In genomic region chr2:229346801-229347540, GRCh38 we compare ENCODE assay signal across 16 cellular contexts.
A peak's percentile ranks its signal among the peaks of the same experiment; 100 is the strongest.
DNase-seq lines count a peak whose midpoint lies in the region; ATAC-seq, FAIRE-seq and TF ChIP-seq lines count a peak whose summit lies in the region.
"Had no signal": no experiment of that assay in that cellular context is flagged by ENCODE, and none has a peak within 500 bp of the region (broad histone marks: within the 10 kb centered on the region; RNA-seq: fewer than 3 reads in every experiment).

No MANE protein-coding gene starts in this region.

- H3K4me3 ChIP-seq in A549 (no peak overlapping the region), HAP-1 (no peak overlapping the region), brain microvascular endothelial cell (ENCODE audit: low read depth, low read length) (no peak overlapping the region)
- H3K4me3 ChIP-seq: GM12878, GM23248 had no signal

- in situ Hi-C loops in Caki2 (cut with HindIII; ENCODE audit: low pct_unique_long_range_greater_than_20kb, low sequenced_read_pairs) (no loop called here), HAP-1 (cut with MboI; ENCODE audit: low sequenced_read_pairs) (no loop called here), brain microvascular endothelial cell (cut with HindIII; ENCODE audit: low pct_ligation_motif_present, low sequenced_read_pairs) (no loop called here)

- H3K27ac ChIP-seq in A549 (no peak overlapping the region; a peak in 1 of 6 replicates), brain microvascular endothelial cell (no peak overlapping the region)
- H3K27ac ChIP-seq: GM23248 had no signal

- H3K4me1 ChIP-seq in A549 (peaks cover 11% of the 10 kb centered on the region), HAP-1 (no peaks in the 10 kb centered on the region)
- H3K4me1 ChIP-seq: Caco-2 had no signal

- ATAC-seq in A549, result no peak
- ATAC-seq: CD8-positive, alpha-beta T cell; GM12878 had no signal

- TF ChIP-seq EP300 in A549 (IDR thresholded peaks at IDR 0.05), result no peak

- H3K9me3 ChIP-seq in A549 (0 out of 3 replicates have a peak, but pooled peaks cover 2% of the 10 kb centered on the region), HAP-1 (no peaks in the 10 kb centered on the region)
- H3K9me3 ChIP-seq: Caco-2 had no signal

- no peak for TF ChIP-seq CTCF in A549 (IDR thresholded peaks at IDR 0.05)
- TF ChIP-seq CTCF in brain microvascular endothelial cell (IDR thresholded peaks at IDR 0.05; ENCODE audit: low read depth, low read length, missing control alignments), result no peak

- no peaks in the 10 kb centered on the region for H3K27me3 ChIP-seq in HAP-1 (ENCODE audit: low read depth)
- no peaks in the 10 kb centered on the region for H3K27me3 ChIP-seq in brain microvascular endothelial cell (replicated peaks)

- POLR2A ChIA-PET in A549 (lab: Yijun Ruan, JAX), result no interaction called here

- TF ChIP-seq RAD21 in A549 (conservative IDR thresholded peaks at IDR 0.05 in 1 of 2, IDR thresholded peaks at IDR 0.05 in 1 of 2), result no peak

- peak overlapping the region; percentile 15; the same call in 1 of the 3 replicates for H3K4me2 ChIP-seq in A549

- DNase-seq in A549 (ENCODE audit: low read depth in 1 of 2, low spot score in 1 of 2), result no peak
- DNase-seq in Caki2 (ENCODE audit: low read depth), result peak; percentile 9
- DNase-seq in amniotic epithelial cell (ENCODE audit: low read depth), result peak; percentile 66
- peak; percentile 8 for DNase-seq in fibroblast of gingiva (ENCODE audit: low read depth)
- no peak for DNase-seq in NCI-H226
- DNase-seq in HAP-1 (ENCODE audit: low spot score in 2 of 2), result no peak
- DNase-seq in NCI-H510A treated with DMSO at 0.1 percent for 48 hours (lab: John Stamatoyannopoulos, UW), result no peak
- no peak for DNase-seq in brain microvascular endothelial cell
- DNase-seq: Caco-2; CD8-positive, alpha-beta T cell; DMS53; GM23248; IMR-90 had no signal

- WGBS in A549 (ENCODE audit: missing lambda C conversion rate), result 67% methylated on average over 4 of the region's 4 CpGs

- H3K36me3 ChIP-seq in HAP-1 (replicated peaks), result no peaks in the 10 kb centered on the region
- H3K36me3 ChIP-seq in brain microvascular endothelial cell (replicated peaks), result no peaks in the 10 kb centered on the region

- no peak for TF ChIP-seq POLR2A in A549 (IDR thresholded peaks at IDR 0.05; ENCODE audit: low read length)

- FAIRE-seq in A549 (lab: Jason Lieb, UNC), result no peak
- FAIRE-seq: GM12878, GM18507, H54 had no signal

- CTCF ChIA-PET in A549 (lab: Yijun Ruan, JAX), result no interaction called here

TF ChIP-seq in A549, 52 proteins besides CTCF, POLR2A, EP300 and RAD21:
- TF ChIP-seq, protein P1, sequence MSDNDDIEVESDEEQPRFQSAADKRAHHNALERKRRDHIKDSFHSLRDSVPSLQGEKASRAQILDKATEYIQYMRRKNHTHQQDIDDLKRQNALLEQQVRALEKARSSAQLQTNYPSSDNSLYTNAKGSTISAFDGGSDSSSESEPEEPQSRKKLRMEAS (IDR thresholded peaks at IDR 0.05), result no peak
- no peak for TF ChIP-seq HDAC2 (IDR thresholded peaks at IDR 0.05)

Comparison
In these comparisons a context has a peak if more than half of its experiments do, and no peak if none do; other contexts are left out.
1. DNase-seq: peak in Caki2 (single experiment), amniotic epithelial cell (single experiment) and fibroblast of gingiva (single experiment); none in A549 (0 of 2), NCI-H226 (single experiment), HAP-1 (0 of 2), NCI-H510A treated with DMSO at 0.1 percent for 48 hours (single experiment) and brain microvascular endothelial cell (single experiment).